16 cellular contexts compared by ENCODE assay signal in genomic region chr10:71131508-71132088, GRCh38.
A peak's percentile ranks its signal among the peaks of the same experiment; 100 is the strongest.
DNase-seq lines count a peak whose midpoint lies in the region; ATAC-seq, FAIRE-seq and TF ChIP-seq lines count a peak whose summit lies in the region.
"Had no signal": no experiment of that assay in that cellular context is flagged by ENCODE, and none has a peak within 500 bp of the region (broad histone marks: within the 10 kb centered on the region; RNA-seq: fewer than 3 reads in every experiment).

No MANE protein-coding gene starts in this region.

- POLR2A ChIA-PET in H1 (lab: Charles Lee; ENCODE audit: partially characterized antibody), result no interaction called here

- 75% methylated on average over 3 of the region's 4 CpGs; no CpG with 5 or more reads in 1 of the 2 experiments for WGBS in H1 (ENCODE audit: extremely low coverage in 1 of 2, insufficient coverage in 1 of 2, insufficient read length in 1 of 2, insufficient replicate concordance in 2 of 2, low coverage in 1 of 2, low lambda C conversion rate in 2 of 2, missing lambda C conversion rate in 1 of 2), 2 experiments

- no peak overlapping the region for H2BK20ac ChIP-seq in H1 (ENCODE audit: low read length)

- no peak overlapping the region for H3K4me3 Mint-ChIP-seq in activated CD8-positive, alpha-beta memory T cell treated with anti-CD3 and anti-CD28 coated beads, Interleukin-2, amount 10 ng/mL, durations not matched to agents 7 days and 5 days
- H3K4me3 Mint-ChIP-seq: CD4-positive, CD25-positive, alpha-beta regulatory T cell; GM23338; H9 had no signal

- H3K27me3 ChIP-seq in H1 (replicated peaks in 1 of 4; ENCODE audit: control insufficient read depth in 3 of 4, extremely low read depth in 1 of 4, insufficient read depth in 3 of 4, low read length in 3 of 4), result peaks cover 0 to 2% (median 0%) of the 10 kb centered on the region in 4 experiments; a peak in 1 of 7 replicates
- H3K27me3 ChIP-seq: BLaER1 treated with 17β-estradiol and CSF1 and Interleukin-3, amounts not matched to agents 10 nM and 100 nM had no signal

- CTCF ChIA-PET in activated CD8-positive, alpha-beta memory T cell treated with anti-CD3 and anti-CD28 coated beads, Interleukin-2, amount 10 ng/mL, durations not matched to agents 7 days and 5 days (lab: Charles Lee), result interaction anchor here (1.3 kb wide), 1 partner anchor 17 kb away, joined by 3 read pairs; no protein-coding TSS in a partner anchor
- CTCF ChIA-PET in H1 (lab: Charles Lee; ENCODE audit: partially characterized antibody), result interaction anchor here (0.6 to 2.4 kb wide), 11 partner anchors 11 to 228 kb away, joined by 3 to 12 read pairs (median 3); no protein-coding TSS in a partner anchor

- H4K5ac ChIP-seq in H1 (ENCODE audit: insufficient read length, low read depth, low read length), result no peak overlapping the region

- peaks cover 6% of the 10 kb centered on the region for H3K4me1 Mint-ChIP-seq in activated CD8-positive, alpha-beta memory T cell treated with anti-CD3 and anti-CD28 coated beads, Interleukin-2, amount 10 ng/mL, durations not matched to agents 7 days and 5 days

- TF ChIP-seq EP300 in H1 (IDR thresholded peaks at IDR 0.05; ENCODE audit: borderline replicate concordance in 1 of 2, low read depth in 2 of 2, low read length in 2 of 2), result no peak

- peaks cover 2 to 12% (median 6%) of the 10 kb centered on the region in 4 experiments for H3K4me1 ChIP-seq in H1 (replicated peaks in 1 of 4; ENCODE audit: control insufficient read depth in 3 of 4, insufficient read depth in 4 of 4, low read length in 3 of 4)

- no peaks in the 10 kb centered on the region for H3K9me3 Mint-ChIP-seq in activated CD8-positive, alpha-beta memory T cell treated with anti-CD3 and anti-CD28 coated beads, Interleukin-2, amount 10 ng/mL, durations not matched to agents 7 days and 5 days (ENCODE audit: low read depth)
- H3K9me3 Mint-ChIP-seq: GM23338, H9 had no signal

- no peak overlapping the region for H3K27ac ChIP-seq in H1 (ENCODE audit: low read depth, low read length)
- H3K27ac ChIP-seq: BLaER1 treated with 17β-estradiol and CSF1 and Interleukin-3, amounts not matched to agents 10 nM and 100 nM had no signal

- no peak overlapping the region for H3K23ac ChIP-seq in H1 (ENCODE audit: insufficient read length)

- H2BK15ac ChIP-seq in H1 (ENCODE audit: low read length), result 0 out of 2 replicates have a peak overlapping the region, but pooled peaks have one; percentile 29

- no peak overlapping the region for H3K14ac ChIP-seq in H1 (ENCODE audit: insufficient read length)

- H3K79me1 ChIP-seq in H1 (ENCODE audit: low read depth, low read length), result no peaks in the 10 kb centered on the region

- no peaks in the 10 kb centered on the region for H3K23me2 ChIP-seq in H1 (ENCODE audit: low read depth, low read length)

- H3K56ac ChIP-seq in H1 (replicated peaks; ENCODE audit: insufficient read length, low read depth, low read length), result no peak overlapping the region

- FAIRE-seq in H1 (lab: Jason Lieb, UNC), result no peak
- FAIRE-seq: G401.6, GM12892 had no signal

- no peak overlapping the region for H4K8ac ChIP-seq in H1 (ENCODE audit: extremely low read depth, insufficient read depth, low read length)

- no peak overlapping the region for H3K4me3 ChIP-seq in H1 (ENCODE audit: extremely low read depth in 1 of 4, insufficient read depth in 2 of 4, low read depth in 3 of 4, low read length in 4 of 4)
- H3K4me3 ChIP-seq: BLaER1 treated with 17β-estradiol and CSF1 and Interleukin-3, amounts not matched to agents 10 nM and 100 nM; GM23338 had no signal

- no peak overlapping the region for H3K9ac ChIP-seq in H1 (replicated peaks in 1 of 4; ENCODE audit: extremely low read depth in 1 of 4, low read depth in 3 of 4, low read length in 3 of 4)
- H3K9ac ChIP-seq: BLaER1 treated with 17β-estradiol and CSF1 and Interleukin-3, amounts not matched to agents 10 nM and 100 nM had no signal

- no peak overlapping the region for H2BK5ac ChIP-seq in H1 (ENCODE audit: low read depth, low read length)

- H3K18ac ChIP-seq in H1 (ENCODE audit: extremely low read depth, low read length), result no peak overlapping the region

- H3K36me3 ChIP-seq in H1 (ENCODE audit: control insufficient read depth in 2 of 4, insufficient read depth in 4 of 4, low read length in 3 of 4), result no peaks in the 10 kb centered on the region
- H3K36me3 ChIP-seq: BLaER1 treated with 17β-estradiol and CSF1 and Interleukin-3, amounts not matched to agents 10 nM and 100 nM had no signal

- H3K4me2 ChIP-seq in H1 (ENCODE audit: insufficient read depth in 1 of 2, low read depth in 2 of 2, low read length in 2 of 2), result no peak overlapping the region
- H3K4me2 ChIP-seq: GM23338 had no signal

- H2BK12ac ChIP-seq in H1 (ENCODE audit: low read depth, low read length), result no peak overlapping the region

- H2BK120ac ChIP-seq in H1 (replicated peaks; ENCODE audit: low read depth, low read length), result no peak overlapping the region

- no peak for ATAC-seq in activated CD8-positive, alpha-beta memory T cell treated with anti-CD3 and anti-CD28 coated beads, Interleukin-2, amount 10 ng/mL, durations not matched to agents 7 days and 5 days
- no peak for ATAC-seq in HG03135 (IDR thresholded peaks at IDR 0.05; ENCODE audit: unreplicated experiment)
- ATAC-seq: GM23338 had no signal

- TF ChIP-seq RAD21 in H1 (IDR thresholded peaks at IDR 0.05 in 1 of 2, conservative IDR thresholded peaks at IDR 0.05 in 1 of 2; ENCODE audit: low read depth in 2 of 2, low read length in 2 of 2), result no peak

- no peak overlapping the region for H3K4ac ChIP-seq in H1 (replicated peaks; ENCODE audit: insufficient read length, low read depth, low read length)

- H3K27ac Mint-ChIP-seq in activated CD8-positive, alpha-beta memory T cell treated with anti-CD3 and anti-CD28 coated beads, Interleukin-2, amount 10 ng/mL, durations not matched to agents 7 days and 5 days, result no peak overlapping the region
- H3K27ac Mint-ChIP-seq: CD4-positive, CD25-positive, alpha-beta regulatory T cell; GM23338 had no signal

- no peaks in the 10 kb centered on the region for H3K36me3 Mint-ChIP-seq in activated CD8-positive, alpha-beta memory T cell treated with anti-CD3 and anti-CD28 coated beads, Interleukin-2, amount 10 ng/mL, durations not matched to agents 7 days and 5 days
- H3K36me3 Mint-ChIP-seq: CD4-positive, CD25-positive, alpha-beta regulatory T cell had no signal

- no peaks in the 10 kb centered on the region for H4K20me1 ChIP-seq in H1 (replicated peaks in 1 of 2; ENCODE audit: control insufficient read depth in 1 of 2, insufficient read depth in 2 of 2, low read length in 2 of 2)
- H4K20me1 ChIP-seq: BLaER1 treated with 17β-estradiol and CSF1 and Interleukin-3, amounts not matched to agents 10 nM and 100 nM had no signal

- no peak overlapping the region for H2AK5ac ChIP-seq in H1 (ENCODE audit: low read depth, low read length)

- H3K79me2 ChIP-seq in H1 (ENCODE audit: control insufficient read depth in 1 of 2, insufficient read depth in 2 of 2, low read length in 2 of 2), result no peaks in the 10 kb centered on the region

- H2AFZ ChIP-seq in H1 (ENCODE audit: low read length), result no peak overlapping the region
- H2AFZ ChIP-seq: GM23338 had no signal

- TF ChIP-seq CTCF in H1 (IDR thresholded peaks at IDR 0.05; ENCODE audit: control extremely low read depth in 1 of 3, insufficient read depth in 1 of 3, low read depth in 1 of 3, low read length in 3 of 3), result no peak

- no peak overlapping the region for H4K91ac ChIP-seq in H1 (replicated peaks; ENCODE audit: insufficient read length, low read length)

- peak; percentile 29 for DNase-seq in activated CD8-positive, alpha-beta memory T cell treated with anti-CD3 and anti-CD28 coated beads, Interleukin-2, amount 10 ng/mL, durations not matched to agents 7 days and 5 days
- DNase-seq in activated CD8-positive, alpha-beta memory T cell treated with anti-CD3 and anti-CD28 coated beads, Interleukin-2, amount 50 U/mL, for 4 hours, result no peak
- DNase-seq in H1 (ENCODE audit: low read depth in 1 of 2, low spot score in 2 of 2) (no peak), mucosa of gallbladder (ENCODE audit: low spot score) (peak; percentile 8), NCI-H1105 treated with DMSO at 0.1 percent for 48 hours (lab: John Stamatoyannopoulos, UW) (no peak)
- DNase-seq in stimulated activated CD4-positive, alpha-beta T cell treated with anti-CD3 and anti-CD28 coated beads, Interleukin-4, amount 100 ng/mL, for 4 hours, result no peak
- DNase-seq: 8988T; CD4-positive, CD25-positive, alpha-beta regulatory T cell; DMS79 treated with DMSO at 0.1 percent for 48 hours; EL; H9 had no signal

- peaks cover 25% of the 10 kb centered on the region for H3K27me3 Mint-ChIP-seq in activated CD8-positive, alpha-beta memory T cell treated with anti-CD3 and anti-CD28 coated beads, Interleukin-2, amount 10 ng/mL, durations not matched to agents 7 days and 5 days

- no peak for TF ChIP-seq POLR2A in H1 (IDR thresholded peaks at IDR 0.05; ENCODE audit: control extremely low read depth in 1 of 2, low read depth in 2 of 2, low read length in 2 of 2)

- H3K9me3 ChIP-seq in H1 (ENCODE audit: insufficient read depth in 2 of 2, low read depth in 1 of 2, low read length in 1 of 2), result no peaks in the 10 kb centered on the region
- H3K9me3 ChIP-seq: BLaER1 treated with 17β-estradiol and CSF1 and Interleukin-3, amounts not matched to agents 10 nM and 100 nM had no signal

TF ChIP-seq in H1, 55 proteins besides CTCF, POLR2A, EP300 and RAD21:
- no peak for TF ChIP-seq BRCA1 (IDR thresholded peaks at IDR 0.05; ENCODE audit: low read depth, low read length)
- no peak for TF ChIP-seq TCF12 (IDR thresholded peaks at IDR 0.05; ENCODE audit: low read depth, low read length)
- no peak for TF ChIP-seq RXRA (IDR thresholded peaks at IDR 0.05; ENCODE audit: insufficient read depth, low read depth, low read length)
- no peak for TF ChIP-seq SRF (IDR thresholded peaks at IDR 0.05; ENCODE audit: low read depth, low read length)
- no peak for TF ChIP-seq EZH2 (IDR thresholded peaks at IDR 0.05; ENCODE audit: low read depth, low read length, severe bottlenecking)
- TF ChIP-seq TEAD4 (IDR thresholded peaks at IDR 0.05; ENCODE audit: low read depth, low read length), result no peak
- TF ChIP-seq NRF1 (IDR thresholded peaks at IDR 0.05; ENCODE audit: low read depth, low read length), result no peak
TF ChIP-seq in H1: peak in this region for 0.

Comparison
In these comparisons a context has a peak if more than half of its experiments do, and no peak if none do; other contexts are left out.
1. DNase-seq: peak in activated CD8-positive, alpha-beta memory T cell treated with anti-CD3 and anti-CD28 coated beads, Interleukin-2, amount 10 ng/mL, durations not matched to agents 7 days and 5 days (single experiment) and mucosa of gallbladder (single experiment); none in activated CD8-positive, alpha-beta memory T cell treated with anti-CD3 and anti-CD28 coated beads, Interleukin-2, amount 50 U/mL, for 4 hours (single experiment), H1 (0 of 2), NCI-H1105 treated with DMSO at 0.1 percent for 48 hours (single experiment) and stimulated activated CD4-positive, alpha-beta T cell treated with anti-CD3 and anti-CD28 coated beads, Interleukin-4, amount 100 ng/mL, for 4 hours (0 of 2).